In genomic region chr7:22442887-22443369, GRCh38 we compare ENCODE assay signal across 1 cellular context.
TF ChIP-seq lines count a peak whose summit lies in the region.

No MANE protein-coding gene starts in this region.

TF ChIP-seq in HepG2, 621 proteins besides CTCF, POLR2A, EP300 and RAD21 (continued from another document):
- no peak for TF ChIP-seq ZFP36 (IDR thresholded peaks at IDR 0.05; ENCODE audit: borderline replicate concordance, low read depth, low read length, partially characterized antibody)
- TF ChIP-seq ZNF557 (CRISPR knock-in tag; IDR thresholded peaks at IDR 0.05): no peak
- TF ChIP-seq PAX8 (CRISPR knock-in tag; IDR thresholded peaks at IDR 0.05; ENCODE audit: borderline replicate concordance): no peak
- TF ChIP-seq DNMT1 (CRISPR knock-in tag; IDR thresholded peaks at IDR 0.05): no peak
- TF ChIP-seq HIC2 (CRISPR knock-in tag; IDR thresholded peaks at IDR 0.05; ENCODE audit: low read depth): no peak
- TF ChIP-seq, protein P1, sequence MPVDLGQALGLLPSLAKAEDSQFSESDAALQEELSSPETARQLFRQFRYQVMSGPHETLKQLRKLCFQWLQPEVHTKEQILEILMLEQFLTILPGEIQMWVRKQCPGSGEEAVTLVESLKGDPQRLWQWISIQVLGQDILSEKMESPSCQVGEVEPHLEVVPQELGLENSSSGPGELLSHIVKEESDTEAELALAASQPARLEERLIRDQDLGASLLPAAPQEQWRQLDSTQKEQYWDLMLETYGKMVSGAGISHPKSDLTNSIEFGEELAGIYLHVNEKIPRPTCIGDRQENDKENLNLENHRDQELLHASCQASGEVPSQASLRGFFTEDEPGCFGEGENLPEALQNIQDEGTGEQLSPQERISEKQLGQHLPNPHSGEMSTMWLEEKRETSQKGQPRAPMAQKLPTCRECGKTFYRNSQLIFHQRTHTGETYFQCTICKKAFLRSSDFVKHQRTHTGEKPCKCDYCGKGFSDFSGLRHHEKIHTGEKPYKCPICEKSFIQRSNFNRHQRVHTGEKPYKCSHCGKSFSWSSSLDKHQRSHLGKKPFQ (CRISPR knock-in tag; IDR thresholded peaks at IDR 0.05; ENCODE audit: insufficient replicate concordance): peak; percentile 4
- no peak for TF ChIP-seq MAZ (IDR thresholded peaks at IDR 0.05; ENCODE audit: borderline replicate concordance, low read depth, low read length)
- TF ChIP-seq MAZ (CRISPR knock-in tag; IDR thresholded peaks at IDR 0.05; ENCODE audit: low read depth): peak; percentile 9; the same call in 1 of the 2 replicates
- TF ChIP-seq SAP130 (CRISPR knock-in tag; IDR thresholded peaks at IDR 0.05; ENCODE audit: low read depth): no peak
- TF ChIP-seq, protein P2, sequence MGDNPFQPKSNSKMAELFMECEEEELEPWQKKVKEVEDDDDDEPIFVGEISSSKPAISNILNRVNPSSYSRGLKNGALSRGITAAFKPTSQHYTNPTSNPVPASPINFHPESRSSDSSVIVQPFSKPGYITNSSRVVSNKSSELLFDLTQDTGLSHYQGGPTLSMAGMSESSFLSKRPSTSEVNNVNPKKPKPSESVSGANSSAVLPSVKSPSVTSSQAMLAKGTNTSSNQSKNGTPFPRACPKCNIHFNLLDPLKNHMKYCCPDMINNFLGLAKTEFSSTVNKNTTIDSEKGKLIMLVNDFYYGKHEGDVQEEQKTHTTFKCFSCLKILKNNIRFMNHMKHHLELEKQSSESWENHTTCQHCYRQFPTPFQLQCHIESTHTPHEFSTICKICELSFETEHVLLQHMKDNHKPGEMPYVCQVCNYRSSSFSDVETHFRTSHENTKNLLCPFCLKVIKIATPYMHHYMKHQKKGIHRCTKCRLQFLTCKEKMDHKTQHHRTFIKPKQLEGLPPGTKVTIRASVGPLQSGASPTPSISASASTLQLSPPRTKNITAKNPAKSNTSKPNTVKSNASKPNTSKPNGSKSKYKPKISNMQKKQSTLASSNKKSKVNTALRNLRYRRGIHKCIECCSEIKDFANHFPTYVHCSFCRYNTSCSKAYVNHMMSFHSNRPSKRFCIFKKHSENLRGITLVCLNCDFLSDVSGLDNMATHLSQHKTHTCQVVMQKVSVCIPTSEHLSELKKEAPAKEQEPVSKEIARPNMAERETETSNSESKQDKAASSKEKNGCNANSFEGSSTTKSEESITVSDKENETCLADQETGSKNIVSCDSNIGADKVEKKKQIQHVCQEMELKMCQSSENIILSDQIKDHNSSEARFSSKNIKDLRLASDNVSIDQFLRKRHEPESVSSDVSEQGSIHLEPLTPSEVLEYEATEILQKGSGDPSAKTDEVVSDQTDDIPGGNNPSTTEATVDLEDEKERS (CRISPR knock-in tag; IDR thresholded peaks at IDR 0.05): no peak
- no peak for TF ChIP-seq ZNF782 (CRISPR knock-in tag; IDR thresholded peaks at IDR 0.05; ENCODE audit: borderline replicate concordance)
- no peak for TF ChIP-seq PHF8 (CRISPR knock-in tag; IDR thresholded peaks at IDR 0.05)
- 0 out of 2 replicates have a peak, but pooled peaks have one; percentile 90 for TF ChIP-seq ZKSCAN8 (CRISPR knock-in tag; IDR thresholded peaks at IDR 0.05; ENCODE audit: borderline replicate concordance)
- TF ChIP-seq KLF13 (CRISPR knock-in tag; IDR thresholded peaks at IDR 0.05): no peak
- TF ChIP-seq SP5 (CRISPR knock-in tag; IDR thresholded peaks at IDR 0.05; ENCODE audit: borderline replicate concordance, low read depth): no peak
- TF ChIP-seq BORCS8-MEF2B (CRISPR knock-in tag; IDR thresholded peaks at IDR 0.05): no peak
- no peak for TF ChIP-seq HIVEP1 (CRISPR knock-in tag; IDR thresholded peaks at IDR 0.05)
- TF ChIP-seq, protein P3, sequence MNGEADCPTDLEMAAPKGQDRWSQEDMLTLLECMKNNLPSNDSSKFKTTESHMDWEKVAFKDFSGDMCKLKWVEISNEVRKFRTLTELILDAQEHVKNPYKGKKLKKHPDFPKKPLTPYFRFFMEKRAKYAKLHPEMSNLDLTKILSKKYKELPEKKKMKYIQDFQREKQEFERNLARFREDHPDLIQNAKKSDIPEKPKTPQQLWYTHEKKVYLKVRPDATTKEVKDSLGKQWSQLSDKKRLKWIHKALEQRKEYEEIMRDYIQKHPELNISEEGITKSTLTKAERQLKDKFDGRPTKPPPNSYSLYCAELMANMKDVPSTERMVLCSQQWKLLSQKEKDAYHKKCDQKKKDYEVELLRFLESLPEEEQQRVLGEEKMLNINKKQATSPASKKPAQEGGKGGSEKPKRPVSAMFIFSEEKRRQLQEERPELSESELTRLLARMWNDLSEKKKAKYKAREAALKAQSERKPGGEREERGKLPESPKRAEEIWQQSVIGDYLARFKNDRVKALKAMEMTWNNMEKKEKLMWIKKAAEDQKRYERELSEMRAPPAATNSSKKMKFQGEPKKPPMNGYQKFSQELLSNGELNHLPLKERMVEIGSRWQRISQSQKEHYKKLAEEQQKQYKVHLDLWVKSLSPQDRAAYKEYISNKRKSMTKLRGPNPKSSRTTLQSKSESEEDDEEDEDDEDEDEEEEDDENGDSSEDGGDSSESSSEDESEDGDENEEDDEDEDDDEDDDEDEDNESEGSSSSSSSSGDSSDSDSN (CRISPR knock-in tag; IDR thresholded peaks at IDR 0.05): no peak
